Comparison of ENCODE assay signal across 8 cellular contexts in the genomic region with DNA sequence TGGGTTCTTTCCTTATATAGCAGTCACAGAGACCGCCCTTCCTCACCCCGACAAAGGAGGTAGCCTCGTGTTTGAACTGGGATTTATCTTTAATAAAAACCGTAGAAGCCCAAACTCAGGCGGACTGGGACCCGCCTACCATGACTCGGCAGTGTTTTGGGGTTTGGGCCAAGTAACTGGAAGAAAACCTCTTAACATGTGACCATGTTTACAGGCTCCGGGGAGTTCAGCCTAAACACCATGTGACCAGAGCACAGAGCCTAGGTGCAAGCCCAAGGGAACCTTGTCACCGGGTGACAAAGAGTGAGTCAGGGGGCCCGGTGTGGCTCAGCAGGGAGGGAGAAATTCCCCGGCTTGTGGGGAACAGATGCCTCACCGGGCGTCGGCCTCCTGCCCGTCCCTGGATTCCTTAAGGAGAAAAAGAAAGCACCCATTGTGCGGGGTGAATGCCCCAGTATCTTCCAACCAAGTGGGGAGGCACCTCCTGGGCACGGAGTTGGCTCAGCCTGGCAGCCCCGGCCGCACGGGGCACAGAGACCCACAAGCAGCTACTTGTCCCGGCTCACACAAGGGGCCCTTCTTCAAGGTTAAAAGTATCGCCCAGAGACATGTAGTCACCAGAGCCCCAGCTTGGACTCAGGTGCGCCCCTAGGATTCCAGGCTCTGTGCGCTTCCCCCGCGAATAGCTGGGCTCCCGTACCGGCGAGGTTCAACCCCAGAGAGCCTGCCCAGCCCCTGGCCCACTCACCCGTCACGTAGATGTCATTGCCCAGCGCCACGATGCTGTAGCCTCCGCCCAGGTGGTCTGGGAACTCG. TPM values are rescaled to one million over a fixed set of nuclear protein-coding genes. Genes with fewer than 3 reads are reported as not detected.
DNase-seq lines count a peak whose midpoint lies in the region; ATAC-seq and TF ChIP-seq lines count a peak whose summit lies in the region.

No MANE protein-coding gene starts in this region.

- ATAC-seq in T-helper 17 cell, result peak; percentile 64
- peak; percentile 71 for ATAC-seq in aorta (ENCODE audit: low FRiP score)

- H3K4me3 Mint-ChIP-seq in T-helper 17 cell (peak overlapping the region; percentile 98), progenitor cell of endocrine pancreas (ENCODE audit: low read depth) (peak overlapping the region; percentile 87)

- DNase-seq in NK-92 treated with Interleukin-12 subunit alpha and Interleukin-12 subunit beta, amount 100 ng/mL, for 24 hours (lab: John Stamatoyannopoulos, UW), result peak; percentile 78
- DNase-seq in NK-92 (lab: John Stamatoyannopoulos, UW; ENCODE audit: unreplicated experiment) (no peak), HUDEP-2 (lab: John Stamatoyannopoulos, UW; ENCODE audit: unreplicated experiment in 76 of 76) (peak in 75 of 76 experiments; percentile 43 to 96 (median 88)), T-helper 17 cell (peak; percentile 40 to 71 (median 48)), amniotic stem cell (lab: John Stamatoyannopoulos, UW) (peak; percentile 88), left ventricle myocardium inferior (peak; percentile 68), progenitor cell of endocrine pancreas (ENCODE audit: low spot score, unreplicated experiment) (no peak), aorta (peak; percentile 90 to 93)

- no peaks in the 10 kb centered on the region for H3K9me3 ChIP-seq in T-helper 17 cell (ENCODE audit: control insufficient read depth, low read length, poor library complexity, severe bottlenecking)
- H3K9me3 ChIP-seq in left ventricle myocardium inferior (replicated peaks), result no peaks in the 10 kb centered on the region
- H3K9me3 ChIP-seq in aorta (ENCODE audit: control insufficient read depth, low read length), result no peaks in the 10 kb centered on the region

- TF ChIP-seq CTCF in left ventricle myocardium inferior (IDR thresholded peaks at IDR 0.05; ENCODE audit: borderline replicate concordance), result no peak
- TF ChIP-seq CTCF in progenitor cell of endocrine pancreas (IDR thresholded peaks at IDR 0.05; ENCODE audit: unreplicated experiment), result no peak

- H3K9me3 Mint-ChIP-seq in progenitor cell of endocrine pancreas (ENCODE audit: low read depth), result no peaks in the 10 kb centered on the region

- no peaks in the 10 kb centered on the region for H3K27me3 Mint-ChIP-seq in T-helper 17 cell
- no peaks in the 10 kb centered on the region for H3K27me3 Mint-ChIP-seq in progenitor cell of endocrine pancreas

- peak overlapping the region; percentile 95 for H3K27ac Mint-ChIP-seq in T-helper 17 cell
- peak overlapping the region; percentile 96 for H3K27ac Mint-ChIP-seq in progenitor cell of endocrine pancreas

- peak overlapping the region; percentile 100 for H3K27ac ChIP-seq in left ventricle myocardium inferior (replicated peaks)
- H3K27ac ChIP-seq in aorta (ENCODE audit: low read depth in 1 of 2, low read length in 2 of 2), result peak overlapping the region; percentile 74 to 89

- WGBS in aorta, 2 donors, result 1% methylated on average over 32 to 35 of the region's 35 CpGs

- no peaks in the 10 kb centered on the region for H3K27me3 ChIP-seq in left ventricle myocardium inferior (ENCODE audit: low read depth)
- H3K27me3 ChIP-seq in aorta (ENCODE audit: control insufficient read depth in 1 of 2, insufficient read depth in 2 of 2, low read length in 1 of 2), result peaks cover 0 to 2% of the 10 kb centered on the region in 2 donors

- H3K4me3 ChIP-seq in left ventricle myocardium inferior, result peak overlapping the region; percentile 97
- peak overlapping the region; percentile 57 to 70 for H3K4me3 ChIP-seq in aorta (ENCODE audit: low read length in 2 of 2)

- intact Hi-C loops in left ventricle myocardium inferior (cut with micrococcal nuclease), result no loop called here
- intact Hi-C loops in aorta (cut with DNase I), result loop anchor here in 1 of 2 donors (10.0 kb wide), 1 partner anchor 184 kb away; a partner anchor contains a TSS

- H3K4me1 ChIP-seq in left ventricle myocardium inferior (peaks cover 95% of the 10 kb centered on the region), aorta (ENCODE audit: control insufficient read depth in 1 of 2, insufficient read depth in 2 of 2, low read length in 2 of 2) (no peaks in the 10 kb centered on the region)

- H3K36me3 Mint-ChIP-seq in T-helper 17 cell (ENCODE audit: low read depth) (no peaks in the 10 kb centered on the region), progenitor cell of endocrine pancreas (ENCODE audit: insufficient read depth) (peaks cover under 1% of the 10 kb centered on the region)

- H3K4me1 Mint-ChIP-seq in T-helper 17 cell, result peaks cover 19% of the 10 kb centered on the region
- H3K4me1 Mint-ChIP-seq in progenitor cell of endocrine pancreas (ENCODE audit: low read depth), result peaks cover 23% of the 10 kb centered on the region

- H3K36me3 ChIP-seq in left ventricle myocardium inferior (peaks cover 39% of the 10 kb centered on the region), aorta (ENCODE audit: control insufficient read depth in 1 of 2, insufficient read depth in 2 of 2, low read length in 1 of 2) (peaks cover 0 to 6% of the 10 kb centered on the region in 2 donors)

RNA-seq across cellular contexts. Expression of a gene that starts 1.4 kb away (rescaled TPM):
- total RNA-seq in T-helper 17 cell (10 to 100 TPM; 26.1 to 33.8 TPM), left ventricle myocardium inferior (83.7 TPM), progenitor cell of endocrine pancreas (21.0 and 21.3 TPM in 2 replicates), aorta (10 to 100 TPM; 37.5 to 38.3 TPM)
- 10 to 100 TPM; 10.8 to 38.0 TPM for polyA plus RNA-seq in aorta

RNA-seq across cellular contexts. Expression of a gene that starts 12.3 kb away (rescaled TPM):
- total RNA-seq in T-helper 17 cell (1 to 10 TPM; 5.9 to 8.0 TPM), left ventricle myocardium inferior (6.8 TPM), progenitor cell of endocrine pancreas (29.1 TPM in 2 replicates), aorta (10 to 100 TPM; 19.0 to 19.3 TPM)
- polyA plus RNA-seq in aorta, result 10 to 100 TPM in 1 of 2 donors, 1 to 10 TPM in 1; 3.6 to 10.8 TPM

RNA-seq across cellular contexts. Expression of a gene that starts 21.5 kb away (rescaled TPM):
- total RNA-seq in T-helper 17 cell (10 to 100 TPM; 34.0 to 34.2 TPM), left ventricle myocardium inferior (12.9 TPM), progenitor cell of endocrine pancreas (49.7 and 55.9 TPM in 2 replicates), aorta (10 to 100 TPM; 20.6 to 29.9 TPM)
- 100 to 1,000 TPM in 1 of 2 donors, 10 to 100 TPM in 1; 25.2 to 204 TPM for polyA plus RNA-seq in aorta

RNA-seq across cellular contexts. Expression of a gene that starts 23.4 kb away (rescaled TPM):
- total RNA-seq in T-helper 17 cell, result 10 to 100 TPM; 13.3 to 14.0 TPM
- total RNA-seq in left ventricle myocardium inferior, result 14.9 TPM
- 22.9 TPM in 2 replicates for total RNA-seq in progenitor cell of endocrine pancreas
- total RNA-seq in aorta, result 10 to 100 TPM; 11.0 to 21.2 TPM
- polyA plus RNA-seq in aorta, result 10 to 100 TPM; 20.8 to 44.1 TPM

RNA-seq across cellular contexts. Expression of a gene that starts 46.1 kb away (rescaled TPM):
- total RNA-seq in T-helper 17 cell, result not detected
- not detected for total RNA-seq in left ventricle myocardium inferior
- not detected in 2 replicates for total RNA-seq in progenitor cell of endocrine pancreas
- total RNA-seq in aorta, result not detected
- 1 to 10 TPM in 1 of 2 donors, not detected in 1; 1.3 TPM for polyA plus RNA-seq in aorta

Comparison
In these comparisons a context has a peak if more than half of its experiments do, and no peak if none do; other contexts are left out.
1. DNase-seq: peak in NK-92 treated with Interleukin-12 subunit alpha and Interleukin-12 subunit beta, amount 100 ng/mL, for 24 hours (single experiment), HUDEP-2 (75 of 76), T-helper 17 cell (3 of 3), amniotic stem cell (single experiment), left ventricle myocardium inferior (single experiment) and aorta (2 of 2); none in NK-92 (single experiment) and progenitor cell of endocrine pancreas (single experiment).